ENCODE assay signal across 9 cellular contexts in the genomic region with DNA sequence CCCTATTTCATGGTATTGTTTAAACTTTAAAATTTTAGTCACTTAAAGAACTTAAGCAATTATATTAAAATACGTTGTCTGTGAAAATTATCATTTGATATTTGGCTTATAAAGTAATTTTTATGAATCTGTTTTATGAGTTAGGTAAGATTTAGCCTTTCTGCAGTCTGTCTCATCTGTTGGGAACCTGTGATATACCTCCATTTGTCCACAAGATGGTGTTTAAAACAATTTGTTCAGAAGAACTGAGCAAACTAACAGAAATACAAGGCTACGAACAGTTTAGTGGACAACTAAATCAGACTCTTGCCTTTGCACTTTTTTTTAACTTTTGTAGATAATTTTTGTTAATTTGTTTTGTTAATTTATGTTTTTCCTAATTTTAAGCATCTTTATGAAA.
A peak's percentile ranks its signal among the peaks of the same experiment; 100 is the strongest.
DNase-seq lines count a peak whose midpoint lies in the region; ATAC-seq and TF ChIP-seq lines count a peak whose summit lies in the region.
"Had no signal": no experiment of that assay in that cellular context is flagged by ENCODE, and none has a peak within 500 bp of the region (broad histone marks: within the 10 kb centered on the region; RNA-seq: fewer than 3 reads in every experiment).

No MANE protein-coding gene starts in this region.

- WGBS in body of pancreas, 2 donors = 50 to 59% methylated on average over 2 of the region's 2 CpGs

- TF ChIP-seq EP300 in neural cell (conservative IDR thresholded peaks at IDR 0.05; ENCODE audit: poor library complexity, severe bottlenecking) = no peak

- H3K9me3 ChIP-seq in body of pancreas = no peaks in the 10 kb centered on the region
- H3K9me3 ChIP-seq in neural cell (ENCODE audit: low read length) = no peaks in the 10 kb centered on the region

- H3K4me3 ChIP-seq in body of pancreas = no peak overlapping the region
- no peak overlapping the region for H3K4me3 ChIP-seq in neural cell (ENCODE audit: low read length)

- H3K27ac ChIP-seq in body of pancreas (no peak overlapping the region), neural cell (ENCODE audit: low read length) (no peak overlapping the region)

- no peaks in the 10 kb centered on the region for H3K36me3 ChIP-seq in body of pancreas (replicated peaks in 1 of 2; ENCODE audit: insufficient read depth in 1 of 2, low read depth in 2 of 2)
- H3K36me3 ChIP-seq in neural cell (ENCODE audit: insufficient read depth, low read length) = no peaks in the 10 kb centered on the region

- no peaks in the 10 kb centered on the region for H3F3A ChIP-seq in neural cell (ENCODE audit: insufficient read depth, low read length, poor library complexity, severe bottlenecking)

- intact Hi-C loops in body of pancreas (cut with DNase I) = no loop called here

- no peaks in the 10 kb centered on the region for H3K79me2 ChIP-seq in neural cell (replicated peaks; ENCODE audit: insufficient read depth, low read length)

- peaks cover under 1% of the 10 kb centered on the region for H3K4me1 ChIP-seq in body of pancreas

- no peaks in the 10 kb centered on the region for H4K20me1 ChIP-seq in neural cell (ENCODE audit: insufficient read depth)

- in situ Hi-C loops in KBM-7 (cut with MboI; ENCODE audit: low pct_unique_long_range_greater_than_20kb, low sequenced_read_pairs) = no loop called here

- H3K4me2 ChIP-seq in neural cell (ENCODE audit: low read length) = no peak overlapping the region

- DNase-seq in GM10266 (ENCODE audit: extremely low spot score) (no peak), KBM-7 (peak; percentile 4), body of pancreas (no peak), NCI-H1048 (lab: John Stamatoyannopoulos, UW) (no peak), NCI-H1694 treated with DMSO at 0.1 percent for 48 hours (lab: John Stamatoyannopoulos, UW) (no peak)
- DNase-seq: MV-4-11, T-cell had no signal

- TF ChIP-seq RAD21 in neural cell (conservative IDR thresholded peaks at IDR 0.05) = peak; percentile 30

- TF ChIP-seq CTCF in GM10266 (IDR thresholded peaks at IDR 0.05; ENCODE audit: control insufficient read depth, insufficient read depth, low read depth, missing control alignments) = peak; percentile 21
- TF ChIP-seq CTCF in body of pancreas (IDR thresholded peaks at IDR 0.05) = peak in 4 of 7 experiments; percentile 7 to 27 (median 12)
- peak; percentile 52 for TF ChIP-seq CTCF in neural cell (IDR thresholded peaks at IDR 0.05; ENCODE audit: poor library complexity, severe bottlenecking)

- H3K9me2 ChIP-seq in neural cell (ENCODE audit: insufficient read depth, low read length) = no peaks in the 10 kb centered on the region

- TF ChIP-seq POLR2A in body of pancreas (IDR thresholded peaks at IDR 0.05) = no peak

- ATAC-seq in body of pancreas = no peak
- ATAC-seq in HG02840 (IDR thresholded peaks at IDR 0.05; ENCODE audit: low FRiP score, unreplicated experiment) = no peak
- ATAC-seq: T-cell had no signal

- no peaks in the 10 kb centered on the region for H3K27me3 ChIP-seq in body of pancreas
- H3K27me3 ChIP-seq in neural cell (ENCODE audit: insufficient read depth, low read depth, low read length) = no peaks in the 10 kb centered on the region

- H3K9ac ChIP-seq in neural cell (ENCODE audit: low read length) = no peak overlapping the region

- no peak overlapping the region for H2AFZ ChIP-seq in neural cell (ENCODE audit: low read depth, low read length)

TF ChIP-seq in neural cell, 6 proteins besides CTCF, POLR2A, EP300 and RAD21:
- TF ChIP-seq SMC3 (conservative IDR thresholded peaks at IDR 0.05; ENCODE audit: poor library complexity) = peak; percentile 40
- TF ChIP-seq EZH2 (IDR thresholded peaks at IDR 0.05; ENCODE audit: borderline replicate concordance, insufficient read depth, low read length, poor library complexity, severe bottlenecking) = no peak
- TF ChIP-seq MXI1 (conservative IDR thresholded peaks at IDR 0.05; ENCODE audit: poor library complexity, severe bottlenecking) = no peak
